Comparison of ENCODE assay signal across 8 cellular contexts in genomic region chr16:23510154-23510914, GRCh38. TPM values are rescaled to one million over a fixed set of nuclear protein-coding genes. Genes with fewer than 3 reads are reported as not detected.
DNase-seq lines count a peak whose midpoint lies in the region; ATAC-seq and TF ChIP-seq lines count a peak whose summit lies in the region.

GGA2 (minus strand) TSS chr16:23510494; CDS start chr16:23510411, 83 bp downstream.

- in situ Hi-C loops in transverse colon (cut with MboI; ENCODE audit: low pct_ligation_motif_present in 1 of 4, low pct_unique_long_range_greater_than_20kb in 1 of 4, low sequenced_read_pairs in 3 of 4): no loop called here

- H3K36me3 ChIP-seq in adrenal gland (replicated peaks in 1 of 2) (no peaks in the 10 kb centered on the region), heart right ventricle (peaks cover 0 to 13% (median 0%) of the 10 kb centered on the region in 9 donors), transverse colon (no peaks in the 10 kb centered on the region)

- TF ChIP-seq CTCF in adrenal gland (IDR thresholded peaks at IDR 0.05) (peak in 2 of 6 experiments; percentile 14 to 37), heart right ventricle (IDR thresholded peaks at IDR 0.05) (peak in 4 of 9 donors; percentile 8 to 32 (median 26)), transverse colon (IDR thresholded peaks at IDR 0.05) (no peak)

- no peaks in the 10 kb centered on the region for H3K9me3 ChIP-seq in adrenal gland (replicated peaks in 1 of 3)
- H3K9me3 ChIP-seq in heart right ventricle: no peaks in the 10 kb centered on the region
- no peaks in the 10 kb centered on the region for H3K9me3 ChIP-seq in transverse colon

- H3K4me1 ChIP-seq in adrenal gland (replicated peaks in 1 of 2) (peaks cover 18 to 34% of the 10 kb centered on the region in 2 donors), heart right ventricle (peaks cover 5 to 41% (median 28%) of the 10 kb centered on the region in 9 donors), transverse colon (peaks cover 0 to 31% (median 18%) of the 10 kb centered on the region in 4 donors)

- ATAC-seq in HG02610 (IDR thresholded peaks at IDR 0.05; ENCODE audit: unreplicated experiment) (peak; percentile 79), heart right ventricle (peak; percentile 92 to 97 (median 94))

- peak; percentile 16 for DNase-seq in NCI-H128 (lab: John Stamatoyannopoulos, UW; ENCODE audit: unreplicated experiment)
- peak; percentile 66 to 81 (median 69) for DNase-seq in T-helper 1 cell
- peak; percentile 78 to 92 (median 86) for DNase-seq in adrenal gland
- peak; percentile 80 to 86 for DNase-seq in heart right ventricle
- DNase-seq in posterior vena cava (ENCODE audit: low spot score): peak; percentile 94
- DNase-seq in transverse colon: peak; percentile 88

- peak; percentile 86 for TF ChIP-seq POLR2A in GM10847 (IDR thresholded peaks at IDR 0.05; ENCODE audit: extremely low read depth, insufficient read length)
- TF ChIP-seq POLR2A in adrenal gland (IDR thresholded peaks at IDR 0.05): peak; percentile 85 to 97
- TF ChIP-seq POLR2A in transverse colon (IDR thresholded peaks at IDR 0.05): peak; percentile 67

- 0 to 1% (median 1%) methylated on average over 4 to 72 of the region's 72 CpGs for WGBS in adrenal gland, 4 donors
- 1 to 2% methylated on average over 61 to 72 of the region's 72 CpGs for WGBS in heart right ventricle, 2 donors
- WGBS in transverse colon (ENCODE audit: low coverage in 1 of 2), 2 donors: 0 to 1% methylated on average over 10 to 47 of the region's 72 CpGs

- peak within 1 kb of the TSS in 4 of 5 donors; percentile 81 to 96 (median 92) for H3K27ac ChIP-seq in adrenal gland
- H3K27ac ChIP-seq in heart right ventricle: peak within 1 kb of the TSS; percentile 28 to 94 (median 86)
- H3K27ac ChIP-seq in transverse colon: peak within 1 kb of the TSS; percentile 82 to 94 (median 91)

- intact Hi-C loops in adrenal gland (cut with DNase I) (no loop called here), heart right ventricle (cut with DNase I) (loop anchor here in 2 of 10 donors (2.0 kb wide), 1 partner anchor 46 kb away; the partner anchor contains the start of genes EARS2 (in 2 of the 2) and UBFD1 (in 2 of the 2)), posterior vena cava (cut with DNase I) (no loop called here), transverse colon (cut with DNase I; ENCODE audit: low total_unique reads) (no loop called here)

- H3K27me3 ChIP-seq in adrenal gland (no peaks in the 10 kb centered on the region), heart right ventricle (no peaks in the 10 kb centered on the region), transverse colon (no peaks in the 10 kb centered on the region)

- no peak for TF ChIP-seq EP300 in transverse colon (IDR thresholded peaks at IDR 0.05; ENCODE audit: low read depth)

- H3K4me3 ChIP-seq in adrenal gland: peak within 1 kb of the TSS; percentile 48 to 95 (median 78)
- H3K4me3 ChIP-seq in heart right ventricle: peak within 1 kb of the TSS; percentile 66 to 92 (median 85)
- peak within 1 kb of the TSS; percentile 56 to 100 (median 90) for H3K4me3 ChIP-seq in transverse colon

RNA-seq across cellular contexts. Expression of gene GGA2, which starts in this region (rescaled TPM):
- total RNA-seq in adrenal gland: 100 to 1,000 TPM in 6 of 8 donors, 10 to 100 TPM in 2; 57.4 to 143 (median 116) TPM
- 100 to 1,000 TPM in 1 of 3 donors, 10 to 100 TPM in 2; 37.7 to 129 (median 66.5) TPM for polyA plus RNA-seq in adrenal gland
- total RNA-seq in heart right ventricle: 10 to 100 TPM; 32.6 to 52.9 (median 40.6) TPM
- polyA plus RNA-seq in heart right ventricle: 10 to 100 TPM; 12.2 to 21.7 TPM
- 10 to 100 TPM; 42.0 to 59.7 TPM for total RNA-seq in posterior vena cava
- 10 to 100 TPM; 21.7 to 51.8 (median 36.9) TPM for total RNA-seq in transverse colon

Comparison
In these comparisons a context has a peak if more than half of its experiments do, and no peak if none do; other contexts are left out.
1. Peak in every context shown above with its lines: DNase-seq, ATAC-seq, H3K4me3 ChIP-seq and H3K27ac ChIP-seq.
2. DNase-seq: peak in every context shown above with its lines; median percentile 94 in posterior vena cava; 88 in transverse colon; 86 in adrenal gland; 83 in heart right ventricle; 69 in T-helper 1 cell; 16 in NCI-H128.